Comparison of ENCODE assay signal across 27 cellular contexts in the genomic region with DNA sequence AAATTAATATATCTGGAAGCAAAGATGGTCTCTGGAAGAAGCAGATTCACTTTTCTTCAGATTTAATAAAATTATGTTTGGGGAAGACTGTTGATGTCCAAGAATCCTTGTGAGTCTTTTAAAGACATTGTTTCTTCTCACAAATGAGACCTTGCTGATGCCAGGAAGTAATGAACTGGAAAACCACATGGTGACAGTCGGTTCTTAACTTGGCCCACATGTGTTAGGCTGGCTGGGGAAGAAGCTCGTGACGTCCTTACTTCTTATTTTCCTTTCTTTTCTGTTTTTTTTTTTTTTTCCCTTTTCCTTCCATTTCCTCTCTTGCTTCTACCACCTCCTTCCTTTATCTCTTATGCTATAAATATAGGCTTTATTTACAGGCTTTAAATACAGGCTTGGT.
"Had no signal": no experiment of that assay in that cellular context is flagged by ENCODE, and none has a peak within 500 bp of the region (broad histone marks: within the 10 kb centered on the region; RNA-seq: fewer than 3 reads in every experiment).

No MANE protein-coding gene starts in this region.

- H3K9ac ChIP-seq: neural progenitor cell had no signal

- H3K4me2 ChIP-seq: neural progenitor cell had no signal

- FAIRE-seq: keratinocyte, pancreas had no signal

- H3K27ac ChIP-seq: coronary artery, gastroesophageal sphincter, neural progenitor cell, pancreas, prostate gland, spleen, tibial nerve, upper lobe of right lung, vagina had no signal

- H3K36me3 Mint-ChIP-seq: neural progenitor cell; stimulated activated memory B cell treated with anti-CD40 and anti-IgM and Interleukin-4, amounts not matched to agents 10 μg/mL and 1 μg/mL and 100 μg/mL, for 72 hours had no signal

- H3K27ac Mint-ChIP-seq: immature natural killer cell; neural progenitor cell; stimulated activated memory B cell treated with anti-CD40 and anti-IgM and Interleukin-4, amounts not matched to agents 10 μg/mL and 1 μg/mL and 100 μg/mL, for 72 hours; stimulated activated naive CD8-positive, alpha-beta T cell treated with anti-CD3 and anti-CD28 coated beads, Interleukin-15, Interleukin-2, amounts not matched to agents 100 ng/mL and 50 ng/mL, for 24 hours had no signal

- H3K9me3 ChIP-seq: prostate gland, vagina had no signal

- ATAC-seq: gastroesophageal sphincter; left colon; left ventricle myocardium superior; natural killer cell treated with Interleukin-12 subunit alpha and Interleukin-12 subunit beta and Interleukin-15 and Interleukin-18, amount 100 ng/mL, for 72 hours; pancreas; sciatic nerve; stimulated activated memory B cell treated with anti-CD40 and anti-IgM and Interleukin-4, amounts not matched to agents 10 μg/mL and 1 μg/mL and 100 μg/mL, for 72 hours; upper lobe of right lung had no signal

- H3K36me3 ChIP-seq: gastroesophageal sphincter, neural progenitor cell, pancreas, prostate gland, spleen, tibial nerve, upper lobe of right lung, vagina had no signal

- DNase-seq: effector CD4-positive, alpha-beta T cell; foreskin fibroblast; immature natural killer cell; left colon; left ventricle myocardium superior; mesenchymal stem cell; midbrain; nucleus accumbens; pancreas; retina; spleen; stimulated activated CD4-positive, alpha-beta T cell treated with anti-CD3 and anti-CD28 coated beads, Interleukin-15, amount 100 ng/mL, for 24 hours; stimulated activated CD4-positive, alpha-beta T cell treated with anti-CD3 and anti-CD28 coated beads, Interleukin-1b, Interleukin-23, amount 100 ng/mL, for 48 hours; stimulated activated CD4-positive, alpha-beta T cell treated with anti-CD3 and anti-CD28 coated beads, Interleukin-4, amount 100 ng/mL, for 24 hours; upper lobe of right lung had no signal

- H3K4me1 Mint-ChIP-seq: neural progenitor cell; stimulated activated memory B cell treated with anti-CD40 and anti-IgM and Interleukin-4, amounts not matched to agents 10 μg/mL and 1 μg/mL and 100 μg/mL, for 72 hours had no signal

- H3K27me3 ChIP-seq: gastroesophageal sphincter, neural progenitor cell, pancreas, spleen, tibial nerve, upper lobe of right lung, vagina had no signal

- H3K4me1 ChIP-seq: gastroesophageal sphincter, neural progenitor cell, pancreas, prostate gland, spleen, tibial nerve, upper lobe of right lung, vagina had no signal

- H2AFZ ChIP-seq: neural progenitor cell had no signal

- H3K4me3 Mint-ChIP-seq: immature natural killer cell; natural killer cell treated with Interleukin-12 subunit alpha and Interleukin-12 subunit beta and Interleukin-15 and Interleukin-18, amount 100 ng/mL, for 72 hours; neural progenitor cell; stimulated activated memory B cell treated with anti-CD40 and anti-IgM and Interleukin-4, amounts not matched to agents 10 μg/mL and 1 μg/mL and 100 μg/mL, for 72 hours; stimulated activated naive CD8-positive, alpha-beta T cell treated with anti-CD3 and anti-CD28 coated beads, Interleukin-15, Interleukin-2, amounts not matched to agents 100 ng/mL and 50 ng/mL, for 24 hours had no signal

- H3K27me3 Mint-ChIP-seq: natural killer cell treated with Interleukin-12 subunit alpha and Interleukin-12 subunit beta and Interleukin-15 and Interleukin-18, amount 100 ng/mL, for 72 hours; stimulated activated memory B cell treated with anti-CD40 and anti-IgM and Interleukin-4, amounts not matched to agents 10 μg/mL and 1 μg/mL and 100 μg/mL, for 72 hours; stimulated activated naive CD8-positive, alpha-beta T cell treated with anti-CD3 and anti-CD28 coated beads, Interleukin-15, Interleukin-2, amounts not matched to agents 100 ng/mL and 50 ng/mL, for 24 hours had no signal

- H3K4me3 ChIP-seq: coronary artery, gastroesophageal sphincter, lung, neural progenitor cell, pancreas, prostate gland, spleen, tibial nerve, upper lobe of right lung, vagina had no signal
